Comparison of ENCODE assay signal across 23 cellular contexts in genomic region chrX:125604448-125604847, GRCh38.
A peak's percentile ranks its signal among the peaks of the same experiment; 100 is the strongest.
DNase-seq lines count a peak whose midpoint lies in the region; ATAC-seq, FAIRE-seq and TF ChIP-seq lines count a peak whose summit lies in the region.
"Had no signal": no experiment of that assay in that cellular context is flagged by ENCODE, and none has a peak within 500 bp of the region (broad histone marks: within the 10 kb centered on the region; RNA-seq: fewer than 3 reads in every experiment).

No MANE protein-coding gene starts in this region.

- H3K27ac ChIP-seq in A549 = no peak overlapping the region
- H3K27ac ChIP-seq: BLaER1 treated with 17β-estradiol and CSF1 and Interleukin-3, amounts not matched to agents 10 nM and 100 nM; C4-2B had no signal

- TF ChIP-seq RAD21 in A549 (conservative IDR thresholded peaks at IDR 0.05 in 1 of 2, IDR thresholded peaks at IDR 0.05 in 1 of 2) = no peak

- no peak overlapping the region for H3K4me3 ChIP-seq in A549
- H3K4me3 ChIP-seq: BLaER1 treated with 17β-estradiol and CSF1 and Interleukin-3, amounts not matched to agents 10 nM and 100 nM; GM12878 had no signal

- DNase-seq in A549 (ENCODE audit: low read depth in 1 of 2, low spot score in 1 of 2) (no peak), left lobe of liver (ENCODE audit: low spot score) (no peak), GM10248 (ENCODE audit: extremely low spot score) (no peak), HTR-8/SVneo (ENCODE audit: insufficient read length, low spot score) (no peak), cortex of kidney (lab: John Stamatoyannopoulos, UW) (no peak)
- DNase-seq: 8988T; AML-193; Caco-2; Calu3; CD4-positive, alpha-beta T cell; CD8-positive, alpha-beta T cell; DMS79 treated with DMSO at 0.1 percent for 48 hours; GF-D8 had no signal

- ATAC-seq in A549 (no peak), left lobe of liver (peak; percentile 69)
- ATAC-seq: CD8-positive, alpha-beta T cell; GM12878 had no signal

- no peak for TF ChIP-seq EP300 in A549 (IDR thresholded peaks at IDR 0.05)

- no peaks in the 10 kb centered on the region for H3K9me3 ChIP-seq in A549
- H3K9me3 ChIP-seq: Caco-2 had no signal

- TF ChIP-seq CTCF in A549 (IDR thresholded peaks at IDR 0.05) = no peak
- TF ChIP-seq CTCF in GM10248 (IDR thresholded peaks at IDR 0.05; ENCODE audit: control extremely low read depth, extremely low read depth, low read depth, missing control alignments) = no peak

- peak; percentile 32 for FAIRE-seq in A549 (lab: Jason Lieb, UNC)
- peak; percentile 36 for FAIRE-seq in islet of Langerhans (lab: Jason Lieb, UNC)
- no peak for FAIRE-seq in HTR-8/SVneo (lab: Jason Lieb, UNC)
- FAIRE-seq: A204.1, D721Med, G401.6, GM12878, GM12892, GM18507, GM19239 had no signal

- POLR2A ChIA-PET in A549 (lab: Yijun Ruan, JAX) (no interaction called here), GM10248 (lab: Yijun Ruan, JAX) (no interaction called here)

- TF ChIP-seq POLR2A in A549 (IDR thresholded peaks at IDR 0.05; ENCODE audit: low read length) = no peak

- no peaks in the 10 kb centered on the region for H3K4me1 ChIP-seq in A549
- H3K4me1 ChIP-seq: BLaER1 treated with 17β-estradiol and CSF1 and Interleukin-3, amounts not matched to agents 10 nM and 100 nM; Caco-2 had no signal

- H3K4me2 ChIP-seq in A549 = no peak overlapping the region
- H3K4me2 ChIP-seq: BLaER1 treated with 17β-estradiol and CSF1 and Interleukin-3, amounts not matched to agents 10 nM and 100 nM had no signal

- CTCF ChIA-PET in A549 (lab: Yijun Ruan, JAX) (no interaction called here), GM10248 (lab: Yijun Ruan, JAX) (no interaction called here)

TF ChIP-seq in A549, 52 proteins besides CTCF, POLR2A, EP300 and RAD21:
- no peak for TF ChIP-seq FOSL2 (IDR thresholded peaks at IDR 0.05)
- TF ChIP-seq FOSL2 (CRISPR knock-in tag; IDR thresholded peaks at IDR 0.05) = no peak
- no peak for TF ChIP-seq ZSCAN20 (CRISPR knock-in tag; IDR thresholded peaks at IDR 0.05)
- no peak for TF ChIP-seq JUNB (IDR thresholded peaks at IDR 0.05)
- TF ChIP-seq TP53 (CRISPR knock-in tag; IDR thresholded peaks at IDR 0.05) = no peak
- no peak for TF ChIP-seq FOSB (CRISPR knock-in tag; IDR thresholded peaks at IDR 0.05)
TF ChIP-seq in A549: peak in this region for 0.
